ENCODE assay signal across 1 cellular context in genomic region chr1:77978969-77979838, GRCh38.
TF ChIP-seq lines count a peak whose summit lies in the region.

Gene FUBP1 (minus strand): TSS chr1:77979072. CDS start chr1:77979004, 68 bp downstream.

TF ChIP-seq in SK-N-SH, 30 proteins besides CTCF, POLR2A, EP300 and RAD21 (continued from another document):
- TF ChIP-seq POLR2AphosphoS5 (IDR thresholded peaks at IDR 0.05; ENCODE audit: low read depth, low read length) (peak; percentile 98), TEAD4 (IDR thresholded peaks at IDR 0.05; ENCODE audit: borderline replicate concordance, insufficient read depth) (no peak), RFX5 (IDR thresholded peaks at IDR 0.05; ENCODE audit: low read length) (no peak), ELF1 (IDR thresholded peaks at IDR 0.05) (0 out of 2 replicates have a peak, but pooled peaks have one; percentile 6), TAF1 (IDR thresholded peaks at IDR 0.05; ENCODE audit: borderline replicate concordance, low read depth, low read length) (peak; percentile 78), NRF1 (IDR thresholded peaks at IDR 0.05; ENCODE audit: low read depth, low read length) (no peak), SMC3 (IDR thresholded peaks at IDR 0.05; ENCODE audit: low read depth, low read length) (peak; percentile 25), YY1 (IDR thresholded peaks at IDR 0.05; ENCODE audit: low read depth) (peak; percentile 92), GATA2 (CRISPR knock-in tag; IDR thresholded peaks at IDR 0.05) (no peak), TCF12 (IDR thresholded peaks at IDR 0.05) (no peak), USF2 (IDR thresholded peaks at IDR 0.05; ENCODE audit: borderline replicate concordance, low read depth, low read length) (no peak), FOXM1 (IDR thresholded peaks at IDR 0.05; ENCODE audit: low read depth) (no peak), PBX3 (IDR thresholded peaks at IDR 0.05) (0 out of 2 replicates have a peak, but pooled peaks have one; percentile 12), ZBTB33 (IDR thresholded peaks at IDR 0.05; ENCODE audit: borderline replicate concordance, low read depth) (peak; percentile 97), RCOR1 (IDR thresholded peaks at IDR 0.05; ENCODE audit: low read length) (peak; percentile 24; the same call in 1 of the 2 replicates), MEF2A (IDR thresholded peaks at IDR 0.05; ENCODE audit: borderline replicate concordance, low read depth) (no peak), MXI1 (IDR thresholded peaks at IDR 0.05; ENCODE audit: low read depth, low read length) (peak; percentile 95; the same call in 1 of the 2 replicates)
